In the genomic region with DNA sequence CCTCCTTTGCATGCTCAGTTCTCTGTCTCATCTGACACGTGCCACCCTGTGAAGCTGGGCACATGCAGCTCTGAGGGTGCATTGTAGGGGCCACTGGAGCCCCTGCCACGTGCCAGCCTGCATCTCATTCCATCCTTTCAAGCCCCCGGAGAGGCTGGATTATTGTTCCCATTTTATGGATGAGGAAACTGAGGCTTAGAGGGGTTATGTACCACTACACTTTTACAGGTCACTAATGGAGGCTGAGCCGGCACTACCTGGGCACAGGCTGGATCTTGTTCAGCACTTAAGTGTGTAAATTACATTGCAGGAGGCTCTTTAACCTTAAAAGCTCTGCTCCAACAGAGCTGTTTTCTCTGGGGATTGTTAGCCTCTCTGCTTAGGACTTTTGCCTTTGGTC, we compare ENCODE assay signal across 17 cellular contexts. TPM values are rescaled to one million over a fixed set of nuclear protein-coding genes. Genes with fewer than 3 reads are reported as not detected.
DNase-seq lines count a peak whose midpoint lies in the region; ATAC-seq and TF ChIP-seq lines count a peak whose summit lies in the region.
"Had no signal": no experiment of that assay in that cellular context is flagged by ENCODE, and none has a peak within 500 bp of the region (broad histone marks: within the 10 kb centered on the region; RNA-seq: fewer than 3 reads in every experiment).

No MANE protein-coding gene starts in this region.

- H2AK5ac ChIP-seq in mesendoderm (ENCODE audit: low read length), result no peak overlapping the region

- WGBS in mesendoderm (ENCODE audit: extremely low coverage, insufficient coverage, low lambda C conversion rate), result no CpG with 5 or more reads among the region's 4 CpGs

- H3K27ac ChIP-seq in PC-3 (ENCODE audit: low read length), result no peak overlapping the region
- peak overlapping the region; percentile 79 for H3K27ac ChIP-seq in foreskin keratinocyte
- no peak overlapping the region for H3K27ac ChIP-seq in mesendoderm (ENCODE audit: low read depth, low read length)

- intact Hi-C loops in PC-3 (cut with micrococcal nuclease) (loop anchor here (1.0 to 5.0 kb wide), 2 partner anchors 21 to 58 kb away; partner anchors contain the start of gene FAHD2A), sciatic nerve (cut with DNase I) (no loop called here)

- H3K23ac ChIP-seq in mesendoderm (ENCODE audit: low read length), result no peak overlapping the region

- no peak overlapping the region for H4K8ac ChIP-seq in mesendoderm (ENCODE audit: low read depth, low read length)

- peak; percentile 13 for DNase-seq in activated T-cell treated with anti-CD3 and anti-CD28 coated beads, Interleukin-2, amount 50 U/mL, for 24 hours
- DNase-seq in activated T-cell treated with anti-CD3 and anti-CD28 coated beads, Interleukin-2, amount 50 U/mL, for 72 hours, result no peak
- DNase-seq in PC-3 (no peak), foreskin keratinocyte (no peak), sciatic nerve (ENCODE audit: low spot score) (peak; percentile 18), mesendoderm (no peak), NCI-H1436 treated with DMSO at 0.1 percent for 48 hours (lab: John Stamatoyannopoulos, UW) (no peak), hepatic stellate cell (ENCODE audit: low spot score) (no peak)
- DNase-seq: activated CD4-positive, alpha-beta T cell treated with anti-CD3 and anti-CD28 coated beads, Interleukin-2, amount 50 U/mL, for 1 hour; activated T-cell treated with anti-CD3 and anti-CD28 coated beads, Interleukin-2, amount 50 U/mL, for 4 hours; DND-41; H7; MG63; NCI-H345; retina; stimulated activated naive CD8-positive, alpha-beta T cell treated with anti-CD3 and anti-CD28 coated beads, Interleukin-15, Interleukin-2, amounts not matched to agents 100 U/mL and 50 U/mL, for 24 hours; trophoblast cell had no signal

- H3F3A ChIP-seq in PC-3 (ENCODE audit: low read length, unreplicated experiment), result no peaks in the 10 kb centered on the region

- no peaks in the 10 kb centered on the region for H3K36me3 Mint-ChIP-seq in activated T-cell treated with anti-CD3 and anti-CD28 coated beads, Interleukin-2, amount 50 U/mL, for 24 hours (ENCODE audit: low read depth)
- H3K36me3 Mint-ChIP-seq in activated T-cell treated with anti-CD3 and anti-CD28 coated beads, Interleukin-2, amount 50 U/mL, for 72 hours (ENCODE audit: insufficient read depth in 2 of 2), result no peaks in the 10 kb centered on the region

- no peaks in the 10 kb centered on the region for H3K79me1 ChIP-seq in mesendoderm (ENCODE audit: low read length)

- no peak overlapping the region for H3K4ac ChIP-seq in mesendoderm (ENCODE audit: low read depth, low read length)

- no peaks in the 10 kb centered on the region for H3K27me3 ChIP-seq in PC-3 (ENCODE audit: low read length)
- H3K27me3 ChIP-seq in foreskin keratinocyte, result peaks cover 4% of the 10 kb centered on the region
- peaks cover 12% of the 10 kb centered on the region for H3K27me3 ChIP-seq in mesendoderm (ENCODE audit: insufficient read depth, low read length, poor library complexity)
- H3K27me3 ChIP-seq: MG63 had no signal

- no peak overlapping the region for H2BK120ac ChIP-seq in mesendoderm (ENCODE audit: low read depth, low read length)

- H3K56ac ChIP-seq in mesendoderm (ENCODE audit: low read length), result no peak overlapping the region

- H3K4me3 ChIP-seq in PC-3 (ENCODE audit: low read length) (no peak overlapping the region), mesendoderm (ENCODE audit: low read length) (no peak overlapping the region)

- H3K4me1 ChIP-seq in PC-3 (ENCODE audit: insufficient read depth, low read length) (peaks cover 25% of the 10 kb centered on the region), foreskin keratinocyte (no peaks in the 10 kb centered on the region), mesendoderm (ENCODE audit: control insufficient read depth, low read depth, low read length) (no peaks in the 10 kb centered on the region)

- H4K20me1 ChIP-seq in PC-3 (ENCODE audit: low read length), result no peaks in the 10 kb centered on the region

- ATAC-seq in activated T-cell treated with anti-CD3 and anti-CD28 coated beads, Interleukin-2, amount 50 U/mL, for 72 hours (replicated peaks in 1 of 2), result no peak
- ATAC-seq in PC-3, result no peak
- no peak for ATAC-seq in foreskin keratinocyte
- ATAC-seq in sciatic nerve, result no peak

- H3K27ac Mint-ChIP-seq in activated T-cell treated with anti-CD3 and anti-CD28 coated beads, Interleukin-2, amount 50 U/mL, for 24 hours, result no peak overlapping the region
- no peak overlapping the region for H3K27ac Mint-ChIP-seq in activated T-cell treated with anti-CD3 and anti-CD28 coated beads, Interleukin-2, amount 50 U/mL, for 72 hours

- H2AFZ ChIP-seq in PC-3 (ENCODE audit: low read length), result 0 out of 2 replicates have a peak overlapping the region, but pooled peaks have one; percentile 77

- POLR2A ChIA-PET in PC-3 (lab: Charles Lee; ENCODE audit: unreplicated experiment), result no interaction called here

- no peak overlapping the region for H3K18ac ChIP-seq in mesendoderm (ENCODE audit: low read length)

- peaks cover 70% of the 10 kb centered on the region for H3K27me3 Mint-ChIP-seq in activated T-cell treated with anti-CD3 and anti-CD28 coated beads, Interleukin-2, amount 50 U/mL, for 24 hours
- peaks cover 31% of the 10 kb centered on the region for H3K27me3 Mint-ChIP-seq in activated T-cell treated with anti-CD3 and anti-CD28 coated beads, Interleukin-2, amount 50 U/mL, for 72 hours (ENCODE audit: low read depth)

- BruUV-seq in PC-3 (replicated peaks; lab: Mats Ljungman, UMichigan), result no TSS peak

- H3K9me3 ChIP-seq in PC-3 (ENCODE audit: low read length), result no peaks in the 10 kb centered on the region
- H3K9me3 ChIP-seq: MG63 had no signal

- H3K9ac ChIP-seq in PC-3 (ENCODE audit: low read length) (peak overlapping the region; percentile 90; the same call in 1 of the 2 replicates), mesendoderm (ENCODE audit: low read length) (no peak overlapping the region)

- no peak for TF ChIP-seq CTCF in PC-3 (conservative IDR thresholded peaks at IDR 0.05; ENCODE audit: low read depth, low read length)
- TF ChIP-seq CTCF in foreskin keratinocyte (conservative IDR thresholded peaks at IDR 0.05), result no peak

- H3K4me1 Mint-ChIP-seq in activated T-cell treated with anti-CD3 and anti-CD28 coated beads, Interleukin-2, amount 50 U/mL, for 24 hours (ENCODE audit: low read depth), result peaks cover 2% of the 10 kb centered on the region
- H3K4me1 Mint-ChIP-seq in activated T-cell treated with anti-CD3 and anti-CD28 coated beads, Interleukin-2, amount 50 U/mL, for 72 hours (ENCODE audit: low read depth), result no peaks in the 10 kb centered on the region

- no peak overlapping the region for H3K4me3 Mint-ChIP-seq in activated T-cell treated with anti-CD3 and anti-CD28 coated beads, Interleukin-2, amount 50 U/mL, for 24 hours
- no peak overlapping the region for H3K4me3 Mint-ChIP-seq in activated T-cell treated with anti-CD3 and anti-CD28 coated beads, Interleukin-2, amount 50 U/mL, for 72 hours

- no peaks in the 10 kb centered on the region for H3K36me3 ChIP-seq in PC-3 (ENCODE audit: low read depth, low read length)
- no peaks in the 10 kb centered on the region for H3K36me3 ChIP-seq in mesendoderm (ENCODE audit: control insufficient read depth, insufficient read depth, low read length)
- H3K36me3 ChIP-seq: MG63 had no signal

- no peak overlapping the region for H2BK5ac ChIP-seq in mesendoderm (ENCODE audit: low read length)

- no peaks in the 10 kb centered on the region for H3K79me2 ChIP-seq in PC-3 (ENCODE audit: low read length)
- no peaks in the 10 kb centered on the region for H3K79me2 ChIP-seq in mesendoderm (ENCODE audit: control insufficient read depth, insufficient read depth, low read length)

- H2BK15ac ChIP-seq in mesendoderm (replicated peaks; ENCODE audit: low read depth), result no peak overlapping the region

- H3K9me2 ChIP-seq in PC-3 (replicated peaks; ENCODE audit: low read length), result no peaks in the 10 kb centered on the region

- peak overlapping the region; percentile 95; the same call in 1 of the 2 replicates for H3K4me2 ChIP-seq in PC-3 (ENCODE audit: low read length)
- H3K4me2 ChIP-seq in mesendoderm (ENCODE audit: low read length), result no peak overlapping the region

- CTCF ChIA-PET in PC-3 (lab: Charles Lee), result interaction anchor here (0.6 to 1.9 kb wide), 5 partner anchors 8 to 1524 kb away, joined by 5 to 9 read pairs (median 5); no protein-coding TSS in a partner anchor

- H3K9me3 Mint-ChIP-seq in activated T-cell treated with anti-CD3 and anti-CD28 coated beads, Interleukin-2, amount 50 U/mL, for 24 hours, result no peaks in the 10 kb centered on the region
- no peaks in the 10 kb centered on the region for H3K9me3 Mint-ChIP-seq in activated T-cell treated with anti-CD3 and anti-CD28 coated beads, Interleukin-2, amount 50 U/mL, for 72 hours
- H3K9me3 Mint-ChIP-seq: activated T-cell treated with anti-CD3 and anti-CD28 coated beads, Interleukin-2, amount 50 U/mL, for 4 hours had no signal

- no peak overlapping the region for H4K5ac ChIP-seq in mesendoderm (ENCODE audit: low read length)

RNA-seq across cellular contexts. Expression of gene KCNIP3, which starts 47.5 kb away (rescaled TPM):
- not detected for total RNA-seq in activated T-cell treated with anti-CD3 and anti-CD28 coated beads, Interleukin-2, amount 50 U/mL, for 72 hours
- total RNA-seq in PC-3 (2014; rRNA removed) (13.3 and 19.1 TPM in 2 replicates), foreskin keratinocyte (6.4 and 9.0 TPM in 2 replicates), sciatic nerve (13.9 TPM)
- polyA plus RNA-seq in foreskin keratinocyte, result 7.1 and 9.2 TPM in 2 replicates
- polyA plus RNA-seq in mesendoderm (2013, experiment 1 of 2), result 0.37 TPM
- 0.52 TPM for polyA plus RNA-seq in mesendoderm (2013, experiment 2 of 2)
- total RNA-seq: activated T-cell treated with anti-CD3 and anti-CD28 coated beads, Interleukin-2, amount 50 U/mL, for 4 hours had no signal

RNA-seq across cellular contexts. Expression of gene FAHD2A, which starts 57.9 kb away (rescaled TPM):
- total RNA-seq in activated T-cell treated with anti-CD3 and anti-CD28 coated beads, Interleukin-2, amount 50 U/mL, for 72 hours, result 10 to 100 TPM; 35.7 to 40.6 TPM
- total RNA-seq in PC-3 (2014; rRNA removed) (10.8 and 20.5 TPM in 2 replicates), foreskin keratinocyte (41.1 and 45.3 TPM in 2 replicates), sciatic nerve (31.8 TPM)
- 49.2 and 52.3 TPM in 2 replicates for polyA plus RNA-seq in foreskin keratinocyte
- 15.4 TPM for polyA plus RNA-seq in mesendoderm (2013, experiment 1 of 2)
- 15.0 TPM for polyA plus RNA-seq in mesendoderm (2013, experiment 2 of 2)

Comparison
In these comparisons a context has a peak if more than half of its experiments do, and no peak if none do; other contexts are left out.
1. DNase-seq: peak in activated T-cell treated with anti-CD3 and anti-CD28 coated beads, Interleukin-2, amount 50 U/mL, for 24 hours (single experiment) and sciatic nerve (single experiment); none in activated T-cell treated with anti-CD3 and anti-CD28 coated beads, Interleukin-2, amount 50 U/mL, for 72 hours (0 of 2), PC-3 (single experiment), foreskin keratinocyte (0 of 2), mesendoderm (single experiment), NCI-H1436 treated with DMSO at 0.1 percent for 48 hours (single experiment) and hepatic stellate cell (single experiment).